In genomic region chr18:48079885-48080284, GRCh38 we compare ENCODE assay signal across 19 cellular contexts.
"Had no signal": no experiment of that assay in that cellular context is flagged by ENCODE, and none has a peak within 500 bp of the region (broad histone marks: within the 10 kb centered on the region; RNA-seq: fewer than 3 reads in every experiment).

No MANE protein-coding gene starts in this region.

- H3K27ac Mint-ChIP-seq: activated CD4-positive, alpha-beta memory T cell treated with anti-CD3 and anti-CD28 coated beads, Interleukin-2, amount 10 ng/mL, durations not matched to agents 7 days and 5 days; activated naive CD4-positive, alpha-beta T cell treated with anti-CD3 and anti-CD28 coated beads, Interleukin-2, amount 50 U/mL, for 24 hours; dendritic cell treated with granulocyte-macrophage colony-stimulating factor and Interleukin-4, amounts not matched to agents 40 ng/mL and 50 ng/mL, for 4 days; effector memory CD8-positive, alpha-beta T cell; natural killer cell treated with Interleukin-12 subunit alpha and Interleukin-12 subunit beta and Interleukin-15 and Interleukin-18, amount 100 ng/mL, for 72 hours; T-helper 17 cell; WTC11 had no signal

- H3K4me1 ChIP-seq: foreskin keratinocyte, psoas muscle, right lobe of liver had no signal

- H3K36me3 Mint-ChIP-seq: activated naive CD4-positive, alpha-beta T cell treated with anti-CD3 and anti-CD28 coated beads, Interleukin-2, amount 50 U/mL, for 24 hours; natural killer cell treated with Interleukin-12 subunit alpha and Interleukin-12 subunit beta and Interleukin-15 and Interleukin-18, amount 100 ng/mL, for 72 hours; WTC11 had no signal

- H3K4me1 Mint-ChIP-seq: activated CD4-positive, alpha-beta memory T cell treated with anti-CD3 and anti-CD28 coated beads, Interleukin-2, amount 10 ng/mL, durations not matched to agents 7 days and 5 days; activated naive CD4-positive, alpha-beta T cell treated with anti-CD3 and anti-CD28 coated beads, Interleukin-2, amount 50 U/mL, for 24 hours; T-helper 17 cell had no signal

- H3K27me3 Mint-ChIP-seq: activated naive CD4-positive, alpha-beta T cell treated with anti-CD3 and anti-CD28 coated beads, Interleukin-2, amount 50 U/mL, for 24 hours had no signal

- H3K9me3 ChIP-seq: psoas muscle, right lobe of liver, stomach had no signal

- H3K4me3 ChIP-seq: psoas muscle, right lobe of liver, stomach had no signal

- DNase-seq: activated CD4-positive, alpha-beta memory T cell treated with anti-CD3 and anti-CD28 coated beads, Interleukin-2, amount 10 ng/mL, durations not matched to agents 7 days and 5 days; activated CD4-positive, alpha-beta T cell treated with anti-CD3 and anti-CD28 coated beads for 4 hours; activated effector memory CD4-positive, alpha-beta T cell treated with anti-CD3 and anti-CD28 coated beads, Interleukin-2, amount 50 U/mL, for 16 hours; activated T-cell treated with anti-CD3 and anti-CD28 coated beads, Interleukin-2, amount 50 U/mL, for 48 hours; brain microvascular endothelial cell; cerebellar nuclear complex; effector memory CD8-positive, alpha-beta T cell; foreskin keratinocyte; left ventricle myocardium superior; mesenchymal stem cell; occipital lobe; psoas muscle; right lobe of liver; stomach; T-helper 17 cell had no signal

- ATAC-seq: effector memory CD8-positive, alpha-beta T cell; foreskin keratinocyte; left ventricle myocardium superior; right lobe of liver; T-helper 17 cell had no signal

- H3K27ac ChIP-seq: brain microvascular endothelial cell, foreskin keratinocyte, psoas muscle, right lobe of liver, stomach had no signal

- H3K9me3 Mint-ChIP-seq: activated CD4-positive, alpha-beta memory T cell treated with anti-CD3 and anti-CD28 coated beads, Interleukin-2, amount 10 ng/mL, durations not matched to agents 7 days and 5 days; activated naive CD4-positive, alpha-beta T cell treated with anti-CD3 and anti-CD28 coated beads, Interleukin-2, amount 50 U/mL, for 24 hours; dendritic cell treated with granulocyte-macrophage colony-stimulating factor and Interleukin-4, amounts not matched to agents 40 ng/mL and 50 ng/mL, for 4 days; effector memory CD8-positive, alpha-beta T cell; natural killer cell treated with Interleukin-12 subunit alpha and Interleukin-12 subunit beta and Interleukin-15 and Interleukin-18, amount 100 ng/mL, for 72 hours; WTC11 had no signal

- H3K27me3 ChIP-seq: brain microvascular endothelial cell, foreskin keratinocyte, right lobe of liver, stomach had no signal

- H3K4me3 Mint-ChIP-seq: activated CD4-positive, alpha-beta memory T cell treated with anti-CD3 and anti-CD28 coated beads, Interleukin-2, amount 10 ng/mL, durations not matched to agents 7 days and 5 days; activated naive CD4-positive, alpha-beta T cell treated with anti-CD3 and anti-CD28 coated beads, Interleukin-2, amount 50 U/mL, for 24 hours; dendritic cell treated with granulocyte-macrophage colony-stimulating factor and Interleukin-4, amounts not matched to agents 40 ng/mL and 50 ng/mL, for 4 days; effector memory CD8-positive, alpha-beta T cell; natural killer cell treated with Interleukin-12 subunit alpha and Interleukin-12 subunit beta and Interleukin-15 and Interleukin-18, amount 100 ng/mL, for 72 hours; T-helper 17 cell; WTC11 had no signal

- H3K36me3 ChIP-seq: brain microvascular endothelial cell, right lobe of liver had no signal
